ENCODE assay signal across 8 cellular contexts in the genomic region with DNA sequence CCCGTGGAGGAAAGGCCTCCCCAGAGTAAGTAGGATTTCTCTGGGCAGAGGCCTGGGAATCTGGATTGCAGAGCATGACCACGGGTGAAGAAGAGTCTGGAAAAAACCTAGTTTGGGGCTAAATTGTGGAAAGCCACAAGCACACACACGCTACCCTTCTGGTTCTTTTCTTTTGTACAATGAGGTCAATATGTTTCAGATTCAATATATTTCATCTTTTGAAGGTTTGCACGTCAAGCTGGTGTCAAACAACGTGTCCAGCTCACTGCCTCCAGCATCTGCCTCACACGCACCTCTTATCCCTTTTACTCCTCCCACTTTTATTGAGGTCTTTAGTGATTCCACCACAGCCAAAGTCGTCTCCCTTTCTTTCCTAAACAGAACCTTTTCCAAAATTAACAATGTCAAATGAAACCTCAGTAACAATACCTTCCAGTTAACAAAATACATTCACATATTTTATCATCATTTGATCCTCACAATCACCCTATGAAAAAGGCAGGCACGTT. TPM values are rescaled to one million over a fixed set of nuclear protein-coding genes. Genes with fewer than 3 reads are reported as not detected.
DNase-seq lines count a peak whose midpoint lies in the region; ATAC-seq and TF ChIP-seq lines count a peak whose summit lies in the region.

No MANE protein-coding gene starts in this region.

- H3K4me3 ChIP-seq in Loucy (ENCODE audit: low read length, poor library complexity, severe bottlenecking): peak overlapping the region; percentile 74

- no peaks in the 10 kb centered on the region for H3K9me3 ChIP-seq in Loucy (ENCODE audit: insufficient read depth, low read depth, low read length)

- no peaks in the 10 kb centered on the region for H3K27me3 Mint-ChIP-seq in activated naive CD4-positive, alpha-beta T cell treated with anti-CD3 and anti-CD28 coated beads, Interleukin-2, amount 50 U/mL, for 24 hours
- H3K27me3 Mint-ChIP-seq in endothelial cell (ENCODE audit: unreplicated experiment): peaks cover 9% of the 10 kb centered on the region
- peaks cover 20% of the 10 kb centered on the region for H3K27me3 Mint-ChIP-seq in progenitor cell of endocrine pancreas

- no peaks in the 10 kb centered on the region for H3K9me3 Mint-ChIP-seq in activated naive CD4-positive, alpha-beta T cell treated with anti-CD3 and anti-CD28 coated beads, Interleukin-2, amount 50 U/mL, for 24 hours
- H3K9me3 Mint-ChIP-seq in endothelial cell (ENCODE audit: unreplicated experiment) (no peaks in the 10 kb centered on the region), progenitor cell of endocrine pancreas (ENCODE audit: low read depth) (no peaks in the 10 kb centered on the region)

- H3K36me3 Mint-ChIP-seq in activated naive CD4-positive, alpha-beta T cell treated with anti-CD3 and anti-CD28 coated beads, Interleukin-2, amount 50 U/mL, for 24 hours: no peaks in the 10 kb centered on the region
- H3K36me3 Mint-ChIP-seq in endothelial cell (ENCODE audit: low read depth, unreplicated experiment): peaks cover 9% of the 10 kb centered on the region
- H3K36me3 Mint-ChIP-seq in progenitor cell of endocrine pancreas (ENCODE audit: insufficient read depth): no peaks in the 10 kb centered on the region

- DNase-seq in activated naive CD4-positive, alpha-beta T cell treated with anti-CD3 and anti-CD28 coated beads, Interleukin-2, amount 50 U/mL, for 16 hours: no peak
- DNase-seq in endothelial cell (ENCODE audit: low spot score) (no peak), progenitor cell of endocrine pancreas (ENCODE audit: low spot score, unreplicated experiment) (no peak), DMS114 treated with DMSO at 0.1 percent for 48 hours (lab: John Stamatoyannopoulos, UW; ENCODE audit: unreplicated experiment) (no peak), mesenteric fat pad (ENCODE audit: low spot score) (no peak)

- no peaks in the 10 kb centered on the region for H3K27me3 ChIP-seq in Loucy (ENCODE audit: insufficient read depth, low read length, poor library complexity, severe bottlenecking)

- no peaks in the 10 kb centered on the region for H3F3A ChIP-seq in Loucy (ENCODE audit: low read depth)

- H3K27ac Mint-ChIP-seq in activated naive CD4-positive, alpha-beta T cell treated with anti-CD3 and anti-CD28 coated beads, Interleukin-2, amount 50 U/mL, for 24 hours: peak overlapping the region; percentile 57
- H3K27ac Mint-ChIP-seq in endothelial cell (ENCODE audit: unreplicated experiment) (peak overlapping the region; percentile 80), progenitor cell of endocrine pancreas (peak overlapping the region; percentile 18)

- peaks cover 27% of the 10 kb centered on the region for H3K4me1 Mint-ChIP-seq in activated naive CD4-positive, alpha-beta T cell treated with anti-CD3 and anti-CD28 coated beads, Interleukin-2, amount 50 U/mL, for 24 hours
- H3K4me1 Mint-ChIP-seq in endothelial cell (ENCODE audit: unreplicated experiment) (peaks cover 39% of the 10 kb centered on the region), progenitor cell of endocrine pancreas (ENCODE audit: low read depth) (peaks cover 17% of the 10 kb centered on the region)

- peak overlapping the region; percentile 88 for H2AFZ ChIP-seq in Loucy (ENCODE audit: low read length)

- peak overlapping the region; percentile 67 for H3K4me3 Mint-ChIP-seq in activated naive CD4-positive, alpha-beta T cell treated with anti-CD3 and anti-CD28 coated beads, Interleukin-2, amount 50 U/mL, for 24 hours
- H3K4me3 Mint-ChIP-seq in endothelial cell (ENCODE audit: unreplicated experiment): peak overlapping the region; percentile 90
- peak overlapping the region; percentile 79 for H3K4me3 Mint-ChIP-seq in progenitor cell of endocrine pancreas (ENCODE audit: low read depth)

- H3K36me3 ChIP-seq in Loucy (ENCODE audit: insufficient read depth, low read length): no peaks in the 10 kb centered on the region

- H4K20me1 ChIP-seq in Loucy (ENCODE audit: insufficient read depth, low read length, poor library complexity, severe bottlenecking): peaks cover 4% of the 10 kb centered on the region

- TF ChIP-seq CTCF in Loucy (conservative IDR thresholded peaks at IDR 0.05; ENCODE audit: low read length) (no peak), endothelial cell (IDR thresholded peaks at IDR 0.05; ENCODE audit: unreplicated experiment) (no peak), progenitor cell of endocrine pancreas (IDR thresholded peaks at IDR 0.05; ENCODE audit: unreplicated experiment) (no peak)

- peak overlapping the region; percentile 84 for H3K9ac ChIP-seq in Loucy (ENCODE audit: low read depth, low read length, poor library complexity, severe bottlenecking)

- H3K79me2 ChIP-seq in Loucy (ENCODE audit: insufficient read depth, low read length): peaks cover 41% of the 10 kb centered on the region

- peak overlapping the region; percentile 78 for H3K4me2 ChIP-seq in Loucy (ENCODE audit: low read depth, low read length, poor library complexity, severe bottlenecking)

- no peaks in the 10 kb centered on the region for H3K9me2 ChIP-seq in Loucy (replicated peaks; ENCODE audit: low read depth, low read length)

- H3K4me1 ChIP-seq in Loucy (ENCODE audit: insufficient read depth, low read length, poor library complexity, severe bottlenecking): peaks cover 30% of the 10 kb centered on the region

- ATAC-seq in HG02884 (IDR thresholded peaks at IDR 0.05; ENCODE audit: unreplicated experiment): no peak

RNA-seq across cellular contexts. Expression of gene EPB41L2, which starts 0.8 kb away (rescaled TPM):
- total RNA-seq in endothelial cell (ENCODE audit: unreplicated experiment): 314 TPM
- 61.6 and 62.7 TPM in 2 replicates for total RNA-seq in progenitor cell of endocrine pancreas
- 211 TPM for total RNA-seq in mesenteric fat pad

Comparison
In these comparisons a context has a peak if more than half of its experiments do, and no peak if none do; other contexts are left out.
1. H3K27ac Mint-ChIP-seq: peak in every context shown above with its lines; median percentile 80 in endothelial cell; 57 in activated naive CD4-positive, alpha-beta T cell treated with anti-CD3 and anti-CD28 coated beads, Interleukin-2, amount 50 U/mL, for 24 hours; 18 in progenitor cell of endocrine pancreas.